In the genomic region with DNA sequence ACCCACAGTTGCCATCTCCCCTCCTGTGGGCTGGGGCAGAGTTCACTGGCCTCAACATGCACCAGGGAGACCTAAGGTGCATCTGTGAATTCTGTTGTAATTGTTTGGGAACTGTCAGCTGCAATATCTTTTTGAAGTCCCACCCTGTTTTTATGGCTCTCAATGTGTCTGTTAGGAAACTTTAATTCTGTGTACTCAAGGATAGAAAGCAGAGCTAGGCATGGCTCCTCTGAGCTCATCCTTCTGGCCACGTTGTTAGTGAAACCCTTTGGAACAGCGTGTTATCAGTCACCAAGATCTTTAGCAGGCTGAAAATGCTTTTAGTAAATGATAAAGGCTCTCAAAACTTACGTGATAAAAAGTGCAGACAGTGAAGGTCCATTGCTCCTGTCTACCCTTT, we compare ENCODE assay signal across 13 cellular contexts. TPM values are rescaled to one million over a fixed set of nuclear protein-coding genes. Genes with fewer than 3 reads are reported as not detected.
DNase-seq lines count a peak whose midpoint lies in the region; FAIRE-seq and TF ChIP-seq lines count a peak whose summit lies in the region.
"Had no signal": no experiment of that assay in that cellular context is flagged by ENCODE, and none has a peak within 500 bp of the region (broad histone marks: within the 10 kb centered on the region; RNA-seq: fewer than 3 reads in every experiment).

No MANE protein-coding gene starts in this region.

- H3K36me3 ChIP-seq in SK-N-SH (replicated peaks in 1 of 2; ENCODE audit: control insufficient read depth in 1 of 2, insufficient read depth in 2 of 2, low read length in 1 of 2) (no peaks in the 10 kb centered on the region), trophoblast cell (ENCODE audit: control insufficient read depth in 1 of 2, insufficient read depth in 2 of 2, low read length in 2 of 2) (no peaks in the 10 kb centered on the region), MG63 (no peaks in the 10 kb centered on the region)
- H3K36me3 ChIP-seq: vagina had no signal

- H3K18ac ChIP-seq in trophoblast cell (ENCODE audit: low read length), result no peak overlapping the region

- TF ChIP-seq EP300 in SK-N-SH (IDR thresholded peaks at IDR 0.05; ENCODE audit: borderline replicate concordance in 1 of 2, low read depth in 1 of 2, low read length in 1 of 2), result peak in 1 of 2 experiments; percentile 44; a peak in 1 of 4 replicates

- H4K8ac ChIP-seq in trophoblast cell (ENCODE audit: low read depth, low read length), result no peak overlapping the region

- peak overlapping the region; percentile 40; the same call in 1 of the 2 replicates for H2AFZ ChIP-seq in SK-N-SH (ENCODE audit: low read depth)
- no peak overlapping the region for H2AFZ ChIP-seq in trophoblast cell (ENCODE audit: insufficient read depth, low read length, poor library complexity)

- no peaks in the 10 kb centered on the region for H4K20me1 ChIP-seq in SK-N-SH (ENCODE audit: insufficient read depth)

- CTCF ChIA-PET in SK-N-SH (lab: Yijun Ruan, JAX), result interaction anchor here (1.1 to 3.5 kb wide), 3 partner anchors 13 to 166 kb away, joined by 3 to 12 read pairs (median 3); no protein-coding TSS in a partner anchor

- H4K12ac ChIP-seq in trophoblast cell (ENCODE audit: low read depth, low read length), result no peak overlapping the region

- no peak overlapping the region for H3K4ac ChIP-seq in trophoblast cell (ENCODE audit: low read depth, low read length)

- no peak for TF ChIP-seq RAD21 in SK-N-SH (IDR thresholded peaks at IDR 0.05; ENCODE audit: low read length)

- H3K4me2 ChIP-seq in SK-N-SH (peak overlapping the region; percentile 10), trophoblast cell (ENCODE audit: low read length) (peak overlapping the region; percentile 17)

- peak overlapping the region; percentile 84 for H2BK5ac ChIP-seq in trophoblast cell (ENCODE audit: low read depth, low read length, poor library complexity)

- H3K27me3 ChIP-seq in SK-N-SH (ENCODE audit: insufficient read depth) (no peaks in the 10 kb centered on the region), trophoblast cell (ENCODE audit: insufficient read depth, low read length) (no peaks in the 10 kb centered on the region), MG63 (no peaks in the 10 kb centered on the region)
- H3K27me3 ChIP-seq: vagina had no signal

- 30% methylated on average over 3 of the region's 3 CpGs for WGBS in SK-N-SH (ENCODE audit: low lambda C conversion rate)
- WGBS in trophoblast cell (ENCODE audit: extremely low coverage, insufficient coverage, insufficient read length), result no CpG with 5 or more reads among the region's 3 CpGs

- peak; percentile 18 for DNase-seq in GM03348 (ENCODE audit: low spot score)
- DNase-seq in SK-N-SH, result peak; percentile 42
- peak; percentile 25 to 31 for DNase-seq in foreskin fibroblast
- DNase-seq in trophoblast cell, result peak; percentile 43 to 69
- no peak for DNase-seq in D721Med (ENCODE audit: insufficient read length, low spot score)
- no peak for DNase-seq in iPS-NIHi7 (ENCODE audit: extremely low spot score)
- DNase-seq in MG63, result no peak
- DNase-seq in T-helper 1 cell, result no peak
- DNase-seq: activated CD4-positive, alpha-beta T cell treated with anti-CD3 and anti-CD28 coated beads for 1 hour; NCI-H146; NCI-H446 had no signal

- no peak overlapping the region for H3K4me3 ChIP-seq in SK-N-SH (ENCODE audit: low read depth in 2 of 2, low read length in 1 of 2)
- H3K4me3 ChIP-seq in foreskin fibroblast (ENCODE audit: low read depth in 1 of 2, low read length in 2 of 2), result no peak overlapping the region
- no peak overlapping the region for H3K4me3 ChIP-seq in trophoblast cell (ENCODE audit: low read depth, low read length)
- no peak overlapping the region for H3K4me3 ChIP-seq in MG63
- H3K4me3 ChIP-seq: vagina had no signal

- no peak overlapping the region for H3K23ac ChIP-seq in trophoblast cell (ENCODE audit: low read length)

- POLR2A ChIA-PET in SK-N-SH (lab: Yijun Ruan, JAX), result no interaction called here

- peak overlapping the region; percentile 23; the same call in 1 of the 2 replicates for H3K9ac ChIP-seq in SK-N-SH
- H3K9ac ChIP-seq in trophoblast cell (ENCODE audit: low read length), result no peak overlapping the region

- peak overlapping the region; percentile 85 for H4K91ac ChIP-seq in trophoblast cell (ENCODE audit: low read depth, low read length)

- H3K79me2 ChIP-seq in SK-N-SH (ENCODE audit: insufficient read depth) (no peaks in the 10 kb centered on the region), trophoblast cell (ENCODE audit: control insufficient read depth, insufficient read depth, low read length, poor library complexity) (no peaks in the 10 kb centered on the region)

- TF ChIP-seq CTCF in SK-N-SH (IDR thresholded peaks at IDR 0.05) (no peak), foreskin fibroblast (IDR thresholded peaks at IDR 0.05; ENCODE audit: low read depth, low read length) (no peak), D721Med (IDR thresholded peaks at IDR 0.05; ENCODE audit: insufficient read depth, missing control alignments) (no peak)

- peaks cover 13% of the 10 kb centered on the region for H3F3A ChIP-seq in SK-N-SH (replicated peaks; ENCODE audit: insufficient read depth)

- H3K14ac ChIP-seq in trophoblast cell (ENCODE audit: low read length), result peak overlapping the region; percentile 34

- no peak overlapping the region for H2AK5ac ChIP-seq in trophoblast cell (ENCODE audit: low read length)

- H3K4me1 ChIP-seq in SK-N-SH (ENCODE audit: control insufficient read depth in 1 of 2, insufficient read depth in 2 of 2, low read depth in 1 of 2, low read length in 1 of 2), result peaks cover 16 to 22% of the 10 kb centered on the region in 2 experiments; a peak in 3 of 4 replicates
- H3K4me1 ChIP-seq in trophoblast cell (ENCODE audit: control insufficient read depth in 1 of 2, insufficient read depth in 2 of 2, low read length in 2 of 2), result peaks cover 5 to 22% of the 10 kb centered on the region in 2 experiments

- H3K27ac ChIP-seq in SK-N-SH (ENCODE audit: low read depth in 2 of 2, low read length in 1 of 2) (peak overlapping the region; percentile 7 to 57; a peak in 3 of 4 replicates), trophoblast cell (ENCODE audit: low read depth, low read length) (peak overlapping the region; percentile 86)

- no peak overlapping the region for H2BK12ac ChIP-seq in trophoblast cell (ENCODE audit: low read length)

- H3K9me3 ChIP-seq in SK-N-SH (no peaks in the 10 kb centered on the region), trophoblast cell (ENCODE audit: insufficient read depth, low read depth, low read length) (peaks cover 3% of the 10 kb centered on the region), MG63 (no peaks in the 10 kb centered on the region)
- H3K9me3 ChIP-seq: vagina had no signal

- no peaks in the 10 kb centered on the region for H3K9me2 ChIP-seq in SK-N-SH

- no peak for FAIRE-seq in D721Med (lab: Jason Lieb, UNC)
- FAIRE-seq: GM19239 had no signal

- H3K79me1 ChIP-seq in trophoblast cell (ENCODE audit: low read length), result peaks cover 22% of the 10 kb centered on the region

- H2BK120ac ChIP-seq in trophoblast cell (ENCODE audit: insufficient read depth, low read length, poor library complexity), result peak overlapping the region; percentile 61

TF ChIP-seq in SK-N-SH, 30 proteins besides CTCF, POLR2A, EP300 and RAD21 (continues in another document):
- TF ChIP-seq FOSL2 (IDR thresholded peaks at IDR 0.05; ENCODE audit: borderline replicate concordance, low read depth), result no peak
- peak; percentile 81 for TF ChIP-seq GATA2 (CRISPR knock-in tag; IDR thresholded peaks at IDR 0.05)
- TF ChIP-seq MEF2A (IDR thresholded peaks at IDR 0.05; ENCODE audit: borderline replicate concordance, low read depth), result no peak
- TF ChIP-seq TAF1 (IDR thresholded peaks at IDR 0.05; ENCODE audit: borderline replicate concordance, low read depth, low read length), result no peak
- 0 out of 2 replicates have a peak, but pooled peaks have one; percentile 21 for TF ChIP-seq RCOR1 (IDR thresholded peaks at IDR 0.05; ENCODE audit: low read length)
- TF ChIP-seq SMC3 (IDR thresholded peaks at IDR 0.05; ENCODE audit: low read depth, low read length), result no peak
- TF ChIP-seq, protein P1, sequence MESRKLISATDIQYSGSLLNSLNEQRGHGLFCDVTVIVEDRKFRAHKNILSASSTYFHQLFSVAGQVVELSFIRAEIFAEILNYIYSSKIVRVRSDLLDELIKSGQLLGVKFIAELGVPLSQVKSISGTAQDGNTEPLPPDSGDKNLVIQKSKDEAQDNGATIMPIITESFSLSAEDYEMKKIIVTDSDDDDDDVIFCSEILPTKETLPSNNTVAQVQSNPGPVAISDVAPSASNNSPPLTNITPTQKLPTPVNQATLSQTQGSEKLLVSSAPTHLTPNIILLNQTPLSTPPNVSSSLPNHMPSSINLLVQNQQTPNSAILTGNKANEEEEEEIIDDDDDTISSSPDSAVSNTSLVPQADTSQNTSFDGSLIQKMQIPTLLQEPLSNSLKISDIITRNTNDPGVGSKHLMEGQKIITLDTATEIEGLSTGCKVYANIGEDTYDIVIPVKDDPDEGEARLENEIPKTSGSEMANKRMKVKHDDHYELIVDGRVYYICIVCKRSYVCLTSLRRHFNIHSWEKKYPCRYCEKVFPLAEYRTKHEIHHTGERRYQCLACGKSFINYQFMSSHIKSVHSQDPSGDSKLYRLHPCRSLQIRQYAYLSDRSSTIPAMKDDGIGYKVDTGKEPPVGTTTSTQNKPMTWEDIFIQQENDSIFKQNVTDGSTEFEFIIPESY (IDR thresholded peaks at IDR 0.05; ENCODE audit: borderline replicate concordance, low read depth), result no peak
- TF ChIP-seq, protein P2, sequence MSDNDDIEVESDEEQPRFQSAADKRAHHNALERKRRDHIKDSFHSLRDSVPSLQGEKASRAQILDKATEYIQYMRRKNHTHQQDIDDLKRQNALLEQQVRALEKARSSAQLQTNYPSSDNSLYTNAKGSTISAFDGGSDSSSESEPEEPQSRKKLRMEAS (IDR thresholded peaks at IDR 0.05; ENCODE audit: low read depth), result peak; percentile 38; the same call in 1 of the 2 replicates
- TF ChIP-seq FOXM1 (IDR thresholded peaks at IDR 0.05; ENCODE audit: low read depth), result no peak
- TF ChIP-seq NFIC (IDR thresholded peaks at IDR 0.05; ENCODE audit: borderline replicate concordance), result no peak
- TF ChIP-seq TCF12 (IDR thresholded peaks at IDR 0.05), result peak; percentile 32; the same call in 1 of the 2 replicates
- TF ChIP-seq FOXJ3 (CRISPR knock-in tag; IDR thresholded peaks at IDR 0.05), result no peak

RNA-seq across cellular contexts. Expression of a gene that starts 33.6 kb away (rescaled TPM):
- 6.4 and 8.0 TPM in 2 replicates for polyA plus RNA-seq in SK-N-SH (2012; rRNA removed)
- 7.4 and 8.7 TPM in 2 replicates for polyA plus RNA-seq in SK-N-SH (2012; cell fraction: cytosol; rRNA removed)
- 9.1 and 14.4 TPM in 2 replicates for polyA plus RNA-seq in SK-N-SH (2012; cell fraction: nucleus; rRNA removed)
- polyA plus RNA-seq in trophoblast cell (2013), result 33.5 and 34.1 TPM in 2 replicates
- total RNA-seq in MG63 (2014; rRNA removed; shearing (Covaris generic); ENCODE audit: low replicate concordance), result 2.4 and 16.3 TPM in 2 replicates

Comparison
In these comparisons a context has a peak if more than half of its experiments do, and no peak if none do; other contexts are left out.
1. DNase-seq: peak in GM03348 (single experiment), SK-N-SH (single experiment), foreskin fibroblast (2 of 2) and trophoblast cell (2 of 2); none in D721Med (single experiment), iPS-NIHi7 (single experiment), MG63 (single experiment) and T-helper 1 cell (0 of 5).